ENCODE assay signal across 13 cellular contexts in the genomic region with DNA sequence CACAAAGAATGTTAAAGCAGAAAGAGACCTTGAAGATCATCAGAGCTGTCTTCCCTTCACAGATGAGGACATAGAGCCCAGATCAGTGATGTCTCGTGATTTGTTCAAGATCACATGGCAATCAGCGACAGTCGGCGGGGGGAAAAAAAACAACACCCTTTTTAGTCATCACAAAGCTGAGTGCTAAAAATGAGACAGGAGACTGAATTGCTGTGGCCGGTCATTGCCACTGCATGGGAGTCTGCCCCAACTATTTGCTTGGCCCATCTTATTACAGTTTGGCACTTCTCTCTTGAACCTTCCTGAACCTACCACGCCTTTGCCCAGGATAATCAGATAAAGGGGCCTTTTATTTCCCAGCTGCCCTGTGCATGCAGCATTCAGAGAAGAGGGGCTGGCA. TPM values are rescaled to one million over a fixed set of nuclear protein-coding genes. Genes with fewer than 3 reads are reported as not detected.
A peak's percentile ranks its signal among the peaks of the same experiment; 100 is the strongest.
DNase-seq lines count a peak whose midpoint lies in the region; ATAC-seq and TF ChIP-seq lines count a peak whose summit lies in the region.
"Had no signal": no experiment of that assay in that cellular context is flagged by ENCODE, and none has a peak within 500 bp of the region (broad histone marks: within the 10 kb centered on the region; RNA-seq: fewer than 3 reads in every experiment).

No MANE protein-coding gene starts in this region.

- H3K36me3 Mint-ChIP-seq in CD4-positive, CD25-positive, alpha-beta regulatory T cell = no peaks in the 10 kb centered on the region
- peaks cover 23% of the 10 kb centered on the region for H3K36me3 Mint-ChIP-seq in endothelial cell (ENCODE audit: low read depth, unreplicated experiment)
- H3K36me3 Mint-ChIP-seq: CD14-positive monocyte, natural killer cell had no signal

- no peak overlapping the region for H3K4me3 ChIP-seq in CD4-positive, CD25-positive, alpha-beta regulatory T cell (ENCODE audit: low read depth, low read length)
- no peak overlapping the region for H3K4me3 ChIP-seq in SJCRH30

- no peaks in the 10 kb centered on the region for H3K27me3 Mint-ChIP-seq in CD4-positive, CD25-positive, alpha-beta regulatory T cell
- H3K27me3 Mint-ChIP-seq in endothelial cell (ENCODE audit: unreplicated experiment) = peaks cover 5% of the 10 kb centered on the region

- peak overlapping the region; percentile 18 to 74 (median 33) for H3K27ac Mint-ChIP-seq in CD4-positive, CD25-positive, alpha-beta regulatory T cell
- no peak overlapping the region for H3K27ac Mint-ChIP-seq in endothelial cell (ENCODE audit: unreplicated experiment)
- H3K27ac Mint-ChIP-seq: CD14-positive monocyte had no signal

- TF ChIP-seq CTCF in endothelial cell (IDR thresholded peaks at IDR 0.05; ENCODE audit: unreplicated experiment) = no peak

- no peaks in the 10 kb centered on the region for H3K36me3 ChIP-seq in CD4-positive, CD25-positive, alpha-beta regulatory T cell (ENCODE audit: control insufficient read depth, insufficient read depth, low read length)
- no peaks in the 10 kb centered on the region for H3K36me3 ChIP-seq in SJCRH30

- H3K27ac ChIP-seq in CD4-positive, CD25-positive, alpha-beta regulatory T cell (ENCODE audit: insufficient read depth, low read length, poor library complexity, severe bottlenecking) = no peak overlapping the region
- H3K27ac ChIP-seq in SJCRH30 = no peak overlapping the region
- H3K27ac ChIP-seq: HL-60 had no signal

- no peak for ATAC-seq in CD4-positive, CD25-positive, alpha-beta regulatory T cell (ENCODE audit: low read depth in 2 of 2)
- ATAC-seq in GM18508 (IDR thresholded peaks at IDR 0.05; ENCODE audit: insufficient read depth, unreplicated experiment) (peak; percentile 28), HG03280 (IDR thresholded peaks at IDR 0.05; ENCODE audit: unreplicated experiment) (peak; percentile 41), HG02763 (IDR thresholded peaks at IDR 0.05; ENCODE audit: unreplicated experiment) (no peak)
- ATAC-seq: stimulated activated naive CD8-positive, alpha-beta T cell treated with anti-CD3 and anti-CD28 coated beads, Interleukin-15, Interleukin-2, amounts not matched to agents 100 U/mL and 50 U/mL, for 24 hours had no signal

- H3K9me3 ChIP-seq in CD4-positive, CD25-positive, alpha-beta regulatory T cell (ENCODE audit: control insufficient read depth in 2 of 2, low read length in 2 of 2) = no peaks in the 10 kb centered on the region
- H3K9me3 ChIP-seq in SJCRH30 (replicated peaks) = no peaks in the 10 kb centered on the region

- peaks cover 41% of the 10 kb centered on the region for H3K4me1 ChIP-seq in CD4-positive, CD25-positive, alpha-beta regulatory T cell (ENCODE audit: control insufficient read depth, insufficient read depth, low read length, poor library complexity, severe bottlenecking)
- H3K4me1 ChIP-seq in SJCRH30 = peaks cover 49% of the 10 kb centered on the region

- H3K4me3 Mint-ChIP-seq in CD4-positive, CD25-positive, alpha-beta regulatory T cell = peak overlapping the region in 1 of 4 donors; percentile 19
- H3K4me3 Mint-ChIP-seq in endothelial cell (ENCODE audit: unreplicated experiment) = peak overlapping the region; percentile 1

- peaks cover 24 to 57% (median 51%) of the 10 kb centered on the region in 4 donors for H3K4me1 Mint-ChIP-seq in CD4-positive, CD25-positive, alpha-beta regulatory T cell
- H3K4me1 Mint-ChIP-seq in endothelial cell (ENCODE audit: unreplicated experiment) = peaks cover 46% of the 10 kb centered on the region

- H3K9me3 Mint-ChIP-seq in CD4-positive, CD25-positive, alpha-beta regulatory T cell = no peaks in the 10 kb centered on the region
- no peaks in the 10 kb centered on the region for H3K9me3 Mint-ChIP-seq in endothelial cell (ENCODE audit: unreplicated experiment)
- H3K9me3 Mint-ChIP-seq: natural killer cell had no signal

- no peaks in the 10 kb centered on the region for H3K27me3 ChIP-seq in CD4-positive, CD25-positive, alpha-beta regulatory T cell (ENCODE audit: control insufficient read depth, insufficient read depth, low read length)
- H3K27me3 ChIP-seq in SJCRH30 = no peaks in the 10 kb centered on the region

- no peak for DNase-seq in CD4-positive, CD25-positive, alpha-beta regulatory T cell
- DNase-seq in endothelial cell (ENCODE audit: low spot score) (no peak), NCI-H187 (lab: John Stamatoyannopoulos, UW) (no peak), SJCRH30 (no peak), NCI-H2029 (lab: John Stamatoyannopoulos, UW) (no peak)
- DNase-seq: natural killer cell; stimulated activated CD4-positive, alpha-beta T cell treated with anti-CD3 and anti-CD28 coated beads, Interleukin-15, amount 100 ng/mL, for 24 hours; stimulated activated naive CD8-positive, alpha-beta T cell treated with anti-CD3 and anti-CD28 coated beads, Interleukin-15, Interleukin-2, amounts not matched to agents 100 U/mL and 50 U/mL, for 24 hours had no signal

RNA-seq across cellular contexts. Expression of a gene that starts 42.7 kb away (rescaled TPM):
- total RNA-seq in CD4-positive, CD25-positive, alpha-beta regulatory T cell = 1.6 TPM
- polyA plus RNA-seq in CD4-positive, CD25-positive, alpha-beta regulatory T cell = under 1 TPM in 2 of 4 donors, not detected in 2; 0.32 to 0.38 TPM
- total RNA-seq in endothelial cell (ENCODE audit: unreplicated experiment) = 131 TPM
- total RNA-seq in SJCRH30 (2014; rRNA removed; shearing (Covaris generic)) = 10.5 and 11.9 TPM in 2 replicates

Comparison
In these comparisons a context has a peak if more than half of its experiments do, and no peak if none do; other contexts are left out.
1. ATAC-seq: peak in GM18508 (single experiment) and HG03280 (single experiment); none in CD4-positive, CD25-positive, alpha-beta regulatory T cell (0 of 2) and HG02763 (single experiment).
2. RNA of a gene that starts 42.7 kb away (total RNA-seq): 131 TPM in endothelial cell (single experiment); 10.5 to 11.9 TPM in SJCRH30 and 1.6 TPM in CD4-positive, CD25-positive, alpha-beta regulatory T cell (single experiment); every median in the first group is over 10 times any median in the second.